ENCODE assay signal across 25 cellular contexts in the genomic region with DNA sequence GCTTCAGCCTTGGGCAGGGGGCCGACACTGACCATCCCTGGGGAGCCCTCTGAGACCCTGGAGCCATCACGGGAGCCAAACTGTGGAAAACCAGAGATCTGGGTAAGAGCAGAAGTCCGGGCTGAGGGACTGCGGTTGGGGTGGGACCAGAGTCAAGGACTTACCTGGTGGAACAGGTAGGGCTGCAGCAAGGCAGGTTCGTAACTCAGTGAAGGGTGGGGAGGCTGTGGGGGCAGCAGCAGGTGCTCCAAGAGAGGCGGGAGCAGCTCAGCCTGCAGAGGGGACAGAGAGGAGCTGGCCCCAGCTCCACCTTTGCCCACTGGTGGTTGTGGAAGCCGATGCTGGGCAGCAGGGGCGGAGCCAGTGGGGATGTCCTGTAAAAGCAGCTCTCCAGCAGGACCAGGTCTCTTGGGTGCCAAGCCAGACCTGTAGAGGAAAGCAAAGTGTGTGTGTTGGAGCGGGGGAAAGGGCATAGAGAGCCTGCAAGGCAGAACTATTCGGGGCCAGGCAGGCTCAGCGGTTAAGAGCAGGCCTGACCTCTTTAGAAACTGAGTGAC. TPM values are rescaled to one million over a fixed set of nuclear protein-coding genes. Genes with fewer than 3 reads are reported as not detected.
DNase-seq lines count a peak whose midpoint lies in the region; ATAC-seq and TF ChIP-seq lines count a peak whose summit lies in the region.
"Had no signal": no experiment of that assay in that cellular context is flagged by ENCODE, and none has a peak within 500 bp of the region (broad histone marks: within the 10 kb centered on the region; RNA-seq: fewer than 3 reads in every experiment).

No MANE protein-coding gene starts in this region.

- H3K27me3 Mint-ChIP-seq in chondrocyte (ENCODE audit: low read depth) = peaks cover 53% of the 10 kb centered on the region

- H3K9me3 ChIP-seq in Peyer's patch (no peaks in the 10 kb centered on the region), ascending aorta (no peaks in the 10 kb centered on the region)
- H3K9me3 ChIP-seq: A549; BE2C; BLaER1 treated with 17β-estradiol and CSF1 and Interleukin-3, amounts not matched to agents 10 nM and 100 nM; HAP-1 had no signal

- H3K36me3 ChIP-seq in Peyer's patch (no peaks in the 10 kb centered on the region), ascending aorta (no peaks in the 10 kb centered on the region)
- H3K36me3 ChIP-seq: BLaER1 treated with 17β-estradiol and CSF1 and Interleukin-3, amounts not matched to agents 10 nM and 100 nM; HAP-1 had no signal

- no peak overlapping the region for H3K4me3 ChIP-seq in Peyer's patch
- no peak overlapping the region for H3K4me3 ChIP-seq in ascending aorta
- H3K4me3 ChIP-seq: A549; BLaER1 treated with 17β-estradiol and CSF1 and Interleukin-3, amounts not matched to agents 10 nM and 100 nM; GM23338; HAP-1 had no signal

- H3K4me3 Mint-ChIP-seq in chondrocyte (ENCODE audit: unreplicated experiment) = no peak overlapping the region
- H3K4me3 Mint-ChIP-seq: CD4-positive, alpha-beta T cell; CD8-positive, alpha-beta memory T cell; GM23338; HFFc6 had no signal

- H3K36me3 Mint-ChIP-seq in chondrocyte (ENCODE audit: low read depth) = no peaks in the 10 kb centered on the region
- H3K36me3 Mint-ChIP-seq: CD14-positive monocyte had no signal

- ATAC-seq in HG02970 (IDR thresholded peaks at IDR 0.05; ENCODE audit: low FRiP score, unreplicated experiment) = no peak
- ATAC-seq: A549, GM23338 had no signal

- no peaks in the 10 kb centered on the region for H3K9me3 Mint-ChIP-seq in chondrocyte (ENCODE audit: low read depth)
- H3K9me3 Mint-ChIP-seq: CD4-positive, alpha-beta T cell; GM23338; HFFc6 had no signal

- no peak for TF ChIP-seq POLR2A in Peyer's patch (IDR thresholded peaks at IDR 0.05)

- H3K4me1 Mint-ChIP-seq in chondrocyte (ENCODE audit: low read depth) = peaks cover 5% of the 10 kb centered on the region

- H3K27ac Mint-ChIP-seq in chondrocyte (ENCODE audit: unreplicated experiment) = no peak overlapping the region
- H3K27ac Mint-ChIP-seq: CD14-positive monocyte; CD4-positive, alpha-beta T cell; CD8-positive, alpha-beta memory T cell; GM23338; HFFc6 had no signal

- H3K4me1 ChIP-seq in Peyer's patch (no peaks in the 10 kb centered on the region), ascending aorta (no peaks in the 10 kb centered on the region)
- H3K4me1 ChIP-seq: BE2C, HAP-1 had no signal

- peak; percentile 40 for DNase-seq in activated CD8-positive, alpha-beta memory T cell treated with anti-CD3 and anti-CD28 coated beads, Interleukin-2, amount 50 U/mL, for 48 hours
- no peak for DNase-seq in activated CD8-positive, alpha-beta memory T cell treated with anti-CD3 and anti-CD28 coated beads, Interleukin-2, amount 50 U/mL, for 4 hours
- DNase-seq in chondrocyte (ENCODE audit: low spot score) = peak; percentile 65
- DNase-seq in posterior vena cava (ENCODE audit: low spot score) = peak; percentile 47
- no peak for DNase-seq in Peyer's patch
- DNase-seq in ascending aorta (ENCODE audit: low spot score in 2 of 2) = no peak
- DNase-seq: 8988T; ACHN; AML-193; BE2C; CD4-positive, alpha-beta T cell; CD8-positive, alpha-beta memory T cell; DMS53; DMS79 treated with DMSO at 0.1 percent for 48 hours; GF-D8; HFFc6 had no signal

- TF ChIP-seq CTCF in chondrocyte (IDR thresholded peaks at IDR 0.05) = no peak
- no peak for TF ChIP-seq CTCF in Peyer's patch (IDR thresholded peaks at IDR 0.05)
- TF ChIP-seq CTCF in ascending aorta (IDR thresholded peaks at IDR 0.05) = no peak

- H3K27me3 ChIP-seq in Peyer's patch (no peaks in the 10 kb centered on the region), ascending aorta (no peaks in the 10 kb centered on the region)
- H3K27me3 ChIP-seq: BE2C had no signal

- no peak overlapping the region for H3K27ac ChIP-seq in Peyer's patch
- no peak overlapping the region for H3K27ac ChIP-seq in ascending aorta
- H3K27ac ChIP-seq: A549; BLaER1 treated with 17β-estradiol and CSF1 and Interleukin-3, amounts not matched to agents 10 nM and 100 nM had no signal

- intact Hi-C loops in posterior vena cava (cut with DNase I) = no loop called here
- intact Hi-C loops in ascending aorta (cut with DNase I) = no loop called here

RNA-seq across cellular contexts. Expression of a gene that starts 6.7 kb away (rescaled TPM):
- total RNA-seq in chondrocyte (0.67 to 0.87 TPM (median 0.80 TPM) in 3 replicates), posterior vena cava (not detected), Peyer's patch (1 to 10 TPM in 2 of 4 donors, under 1 TPM in 1, not detected in 1; 0.88 to 4.9 (median 2.3) TPM), ascending aorta (not detected)
- total RNA-seq: CD4-positive, alpha-beta T cell had no signal

RNA-seq across cellular contexts. Expression of a gene that starts 23.3 kb away (rescaled TPM):
- total RNA-seq in chondrocyte (50.7 to 55.6 TPM (median 55.0 TPM) in 3 replicates), posterior vena cava (10 to 100 TPM; 42.0 to 45.7 TPM), Peyer's patch (10 to 100 TPM; 34.7 to 69.4 (median 58.3) TPM), ascending aorta (51.0 TPM)

RNA-seq across cellular contexts. Expression of a gene that starts 30.1 kb away (rescaled TPM):
- total RNA-seq in chondrocyte (not detected in 3 replicates), posterior vena cava (not detected), Peyer's patch (not detected), ascending aorta (not detected)
- total RNA-seq: CD4-positive, alpha-beta T cell; CD8-positive, alpha-beta memory T cell; Daoy; G401; GM23338; H4; HFFc6 had no signal

RNA-seq across cellular contexts. Expression of a gene that starts 48.8 kb away (rescaled TPM):
- total RNA-seq in chondrocyte (9.4 to 19.7 TPM (median 11.5 TPM) in 3 replicates), posterior vena cava (10 to 100 TPM; 25.6 to 25.9 TPM), Peyer's patch (100 to 1,000 TPM in 3 of 4 donors, 10 to 100 TPM in 1; 49.5 to 137 (median 129) TPM), ascending aorta (71.1 TPM)

RNA-seq across cellular contexts. Expression of a gene that starts 49.4 kb away (rescaled TPM):
- total RNA-seq in chondrocyte (not detected in 3 replicates), posterior vena cava (not detected), Peyer's patch (not detected), ascending aorta (not detected)
- total RNA-seq: CD4-positive, alpha-beta T cell; CD8-positive, alpha-beta memory T cell; Daoy; G401; H4; HFFc6 had no signal

Comparison
In these comparisons a context has a peak if more than half of its experiments do, and no peak if none do; other contexts are left out.
1. DNase-seq: peak in activated CD8-positive, alpha-beta memory T cell treated with anti-CD3 and anti-CD28 coated beads, Interleukin-2, amount 50 U/mL, for 48 hours (single experiment), chondrocyte (single experiment) and posterior vena cava (single experiment); none in activated CD8-positive, alpha-beta memory T cell treated with anti-CD3 and anti-CD28 coated beads, Interleukin-2, amount 50 U/mL, for 4 hours (single experiment), Peyer's patch (0 of 3) and ascending aorta (0 of 2).